Comparison of ENCODE assay signal across 1 cellular context in genomic region chr21:43367296-43367695, GRCh38.
TF ChIP-seq lines count a peak whose summit lies in the region.

No MANE protein-coding gene starts in this region.

TF ChIP-seq in WTC11, 78 proteins besides CTCF, POLR2A, EP300 and RAD21 (continued from another document):
- TF ChIP-seq ZNF219 (CRISPR knock-in tag; IDR thresholded peaks at IDR 0.05; ENCODE audit: borderline replicate concordance) (no peak), SMAD3 (CRISPR knock-in tag; IDR thresholded peaks at IDR 0.05; ENCODE audit: borderline replicate concordance) (no peak), USF2 (CRISPR knock-in tag; IDR thresholded peaks at IDR 0.05) (no peak), ZBTB43 (CRISPR knock-in tag; IDR thresholded peaks at IDR 0.05) (no peak), OVOL2 (CRISPR knock-in tag; IDR thresholded peaks at IDR 0.05; ENCODE audit: borderline replicate concordance) (no peak), JUN (CRISPR knock-in tag; IDR thresholded peaks at IDR 0.05) (no peak), MYBL2 (CRISPR knock-in tag; IDR thresholded peaks at IDR 0.05) (no peak), TEAD4 (CRISPR knock-in tag; IDR thresholded peaks at IDR 0.05) (no peak), TCF7 (CRISPR knock-in tag; IDR thresholded peaks at IDR 0.05; ENCODE audit: low read depth) (no peak), ZSCAN18 (CRISPR knock-in tag; IDR thresholded peaks at IDR 0.05) (no peak)
TF ChIP-seq in WTC11: peak in this region for 0.
